ENCODE assay signal across 24 cellular contexts in genomic region chr11:47125083-47125482, GRCh38.
"Had no signal": no experiment of that assay in that cellular context is flagged by ENCODE, and none has a peak within 500 bp of the region (broad histone marks: within the 10 kb centered on the region; RNA-seq: fewer than 3 reads in every experiment).

No MANE protein-coding gene starts in this region.

- DNase-seq: activated CD4-positive, alpha-beta memory T cell treated with anti-CD3 and anti-CD28 coated beads for 36 hours; activated CD4-positive, alpha-beta T cell treated with anti-CD3 and anti-CD28 coated beads, Interleukin-2, amount 10 ng/mL, durations not matched to agents 7 days and 5 days; activated CD4-positive, CD25-positive, alpha-beta regulatory T cell; activated CD8-positive, alpha-beta memory T cell treated with anti-CD3 and anti-CD28 coated beads for 24 hours; activated gamma-delta T cell treated with Interleukin-2 at 50 U/mL for 16 hours; activated naive CD4-positive, alpha-beta T cell treated with anti-CD3 and anti-CD28 coated beads, Interleukin-2, amount 10 ng/mL, durations not matched to agents 7 days and 5 days; activated naive CD8-positive, alpha-beta T cell treated with anti-CD3 and anti-CD28 coated beads for 36 hours; activated T-cell treated with anti-CD3 and anti-CD28 coated beads, Interleukin-2, amount 50 U/mL, for 72 hours; central memory CD4-positive, alpha-beta T cell; KG1; NCI-H1092; NCI-H1417; NCI-H1930; NCI-H2171 treated with DMSO at 0.1 percent for 48 hours; NCI-H226; NCI-H526 treated with DMSO at 0.1 percent for 48 hours; NCI-H82; PC-3; SHP77 treated with DMSO at 0.1 percent for 48 hours; T-cell; T-helper 2 cell; T1000 had no signal

- FAIRE-seq: RCC 7860, TTC549 had no signal

- ATAC-seq: activated T-cell treated with anti-CD3 and anti-CD28 coated beads, Interleukin-2, amount 50 U/mL, for 72 hours; PC-3; T-cell had no signal
